35 cellular contexts compared by ENCODE assay signal in genomic region chr7:149053386-149053785, GRCh38.
"Had no signal": no experiment of that assay in that cellular context is flagged by ENCODE, and none has a peak within 500 bp of the region (broad histone marks: within the 10 kb centered on the region; RNA-seq: fewer than 3 reads in every experiment).

No MANE protein-coding gene starts in this region.

- H3K4me1 Mint-ChIP-seq: activated B cell treated with CpG ODN at 0.5 μM for 24 hours; activated CD4-positive, alpha-beta T cell treated with anti-CD3 and anti-CD28 coated beads, Interleukin-2, amount 10 ng/mL, durations not matched to agents 7 days and 5 days; activated naive CD4-positive, alpha-beta T cell treated with anti-CD3 and anti-CD28 coated beads, Interleukin-2, amount 10 ng/mL, durations not matched to agents 7 days and 5 days; activated naive CD4-positive, alpha-beta T cell treated with anti-CD3 and anti-CD28 coated beads, Interleukin-2, amount 50 U/mL, for 24 hours; activated naive CD8-positive, alpha-beta T cell treated with anti-CD3 and anti-CD28 coated beads, Interleukin-2, amount 50 U/mL, for 24 hours had no signal

- H3K27me3 Mint-ChIP-seq: activated B cell treated with CpG ODN at 0.5 μM for 24 hours; activated CD4-positive, alpha-beta memory T cell treated with anti-CD3 and anti-CD28 coated beads, Interleukin-2, amount 10 ng/mL, durations not matched to agents 7 days and 5 days; activated naive CD4-positive, alpha-beta T cell treated with anti-CD3 and anti-CD28 coated beads, Interleukin-2, amount 50 U/mL, for 24 hours; activated naive CD8-positive, alpha-beta T cell treated with anti-CD3 and anti-CD28 coated beads, Interleukin-2, amount 50 U/mL, for 24 hours; activated T-cell treated with anti-CD3 and anti-CD28 coated beads, Interleukin-2, amount 50 U/mL, for 24 hours had no signal

- H3K4me3 Mint-ChIP-seq: activated B cell treated with CpG ODN at 0.5 μM for 24 hours; activated CD4-positive, alpha-beta memory T cell treated with anti-CD3 and anti-CD28 coated beads, Interleukin-2, amount 10 ng/mL, durations not matched to agents 7 days and 5 days; activated CD4-positive, alpha-beta T cell treated with anti-CD3 and anti-CD28 coated beads, Interleukin-2, amount 10 ng/mL, durations not matched to agents 7 days and 5 days; activated CD8-positive, alpha-beta memory T cell treated with anti-CD3 and anti-CD28 coated beads, Interleukin-2, amount 10 ng/mL, durations not matched to agents 7 days and 5 days; activated CD8-positive, alpha-beta T cell treated with anti-CD3 and anti-CD28 coated beads, Interleukin-2, amount 10 ng/mL, durations not matched to agents 7 days and 5 days; activated naive CD4-positive, alpha-beta T cell treated with anti-CD3 and anti-CD28 coated beads, Interleukin-2, amount 10 ng/mL, durations not matched to agents 7 days and 5 days; activated naive CD4-positive, alpha-beta T cell treated with anti-CD3 and anti-CD28 coated beads, Interleukin-2, amount 50 U/mL, for 24 hours; activated naive CD8-positive, alpha-beta T cell; activated naive CD8-positive, alpha-beta T cell treated with anti-CD3 and anti-CD28 coated beads, Interleukin-2, amount 10 ng/mL, durations not matched to agents 7 days and 5 days; activated naive CD8-positive, alpha-beta T cell treated with anti-CD3 and anti-CD28 coated beads, Interleukin-2, amount 50 U/mL, for 24 hours; activated T-cell treated with anti-CD3 and anti-CD28 coated beads, Interleukin-2, amount 50 U/mL, for 24 hours; T-helper 1 cell treated with Interleukin-12 subunit alpha and Interleukin-12 subunit beta and Interleukin-4 antibody, amounts not matched to agents 30 μg/mL and 1 μg/mL, for 36 hours; T-helper 2 cell treated with Interferon-gamma antibody and Interleukin-4, amounts not matched to agents 5 μg/mL and 100 μg/mL, for 36 hours had no signal

- FAIRE-seq: astrocyte, colon, TTC549 had no signal

- H3K27me3 ChIP-seq: body of pancreas, brain microvascular endothelial cell, breast epithelium had no signal

- H3K27ac Mint-ChIP-seq: activated B cell treated with CpG ODN at 0.5 μM for 24 hours; activated CD4-positive, alpha-beta memory T cell treated with anti-CD3 and anti-CD28 coated beads, Interleukin-2, amount 10 ng/mL, durations not matched to agents 7 days and 5 days; activated CD4-positive, alpha-beta T cell treated with anti-CD3 and anti-CD28 coated beads, Interleukin-2, amount 10 ng/mL, durations not matched to agents 7 days and 5 days; activated CD8-positive, alpha-beta memory T cell treated with anti-CD3 and anti-CD28 coated beads, Interleukin-2, amount 10 ng/mL, durations not matched to agents 7 days and 5 days; activated CD8-positive, alpha-beta T cell treated with anti-CD3 and anti-CD28 coated beads, Interleukin-2, amount 10 ng/mL, durations not matched to agents 7 days and 5 days; activated naive CD4-positive, alpha-beta T cell treated with anti-CD3 and anti-CD28 coated beads, Interleukin-2, amount 10 ng/mL, durations not matched to agents 7 days and 5 days; activated naive CD4-positive, alpha-beta T cell treated with anti-CD3 and anti-CD28 coated beads, Interleukin-2, amount 50 U/mL, for 24 hours; activated naive CD8-positive, alpha-beta T cell; activated naive CD8-positive, alpha-beta T cell treated with anti-CD3 and anti-CD28 coated beads, Interleukin-2, amount 10 ng/mL, durations not matched to agents 7 days and 5 days; activated naive CD8-positive, alpha-beta T cell treated with anti-CD3 and anti-CD28 coated beads, Interleukin-2, amount 50 U/mL, for 24 hours; activated T-cell treated with anti-CD3 and anti-CD28 coated beads, Interleukin-2, amount 50 U/mL, for 24 hours; activated T-helper 2 cell treated with anti-CD3 and anti-CD28 coated beads, Interferon-gamma antibody, Interleukin-2, Interleukin-4, amounts not matched to agents 10 μg/mL and 5 μg/mL and 100 μg/mL, durations not matched to agents 14 hours and 24 hours and 36 hours; T-helper 1 cell treated with Interleukin-12 subunit alpha and Interleukin-12 subunit beta and Interleukin-4 antibody, amounts not matched to agents 30 μg/mL and 1 μg/mL, for 36 hours; T-helper 2 cell treated with Interferon-gamma antibody and Interleukin-4, amounts not matched to agents 5 μg/mL and 100 μg/mL, for 36 hours had no signal

- H3K4me3 ChIP-seq: body of pancreas, breast epithelium had no signal

- H3K36me3 Mint-ChIP-seq: activated CD8-positive, alpha-beta memory T cell treated with anti-CD3 and anti-CD28 coated beads, Interleukin-2, amount 10 ng/mL, durations not matched to agents 7 days and 5 days; activated naive CD4-positive, alpha-beta T cell treated with anti-CD3 and anti-CD28 coated beads, Interleukin-2, amount 10 ng/mL, durations not matched to agents 7 days and 5 days; activated naive CD4-positive, alpha-beta T cell treated with anti-CD3 and anti-CD28 coated beads, Interleukin-2, amount 50 U/mL, for 24 hours; activated naive CD8-positive, alpha-beta T cell; activated naive CD8-positive, alpha-beta T cell treated with anti-CD3 and anti-CD28 coated beads, Interleukin-2, amount 10 ng/mL, durations not matched to agents 7 days and 5 days had no signal

- H3K27ac ChIP-seq: body of pancreas, brain microvascular endothelial cell, breast epithelium, VCaP had no signal

- ATAC-seq: activated CD8-positive, alpha-beta memory T cell treated with anti-CD3 and anti-CD28 coated beads, Interleukin-2, amount 10 ng/mL, durations not matched to agents 7 days and 5 days; activated CD8-positive, alpha-beta T cell treated with anti-CD3 and anti-CD28 coated beads, Interleukin-2, amount 10 ng/mL, durations not matched to agents 7 days and 5 days; activated naive CD8-positive, alpha-beta T cell treated with anti-CD3 and anti-CD28 coated beads, Interleukin-2, amount 50 U/mL, for 24 hours; body of pancreas had no signal

- H3K9me3 Mint-ChIP-seq: activated B cell treated with CpG ODN at 0.5 μM for 24 hours; activated CD4-positive, alpha-beta memory T cell treated with anti-CD3 and anti-CD28 coated beads, Interleukin-2, amount 10 ng/mL, durations not matched to agents 7 days and 5 days; activated CD4-positive, alpha-beta T cell treated with anti-CD3 and anti-CD28 coated beads, Interleukin-2, amount 10 ng/mL, durations not matched to agents 7 days and 5 days; activated naive CD4-positive, alpha-beta T cell treated with anti-CD3 and anti-CD28 coated beads, Interleukin-2, amount 10 ng/mL, durations not matched to agents 7 days and 5 days; activated naive CD4-positive, alpha-beta T cell treated with anti-CD3 and anti-CD28 coated beads, Interleukin-2, amount 50 U/mL, for 24 hours; activated naive CD8-positive, alpha-beta T cell treated with anti-CD3 and anti-CD28 coated beads, Interleukin-2, amount 10 ng/mL, durations not matched to agents 7 days and 5 days; activated naive CD8-positive, alpha-beta T cell treated with anti-CD3 and anti-CD28 coated beads, Interleukin-2, amount 50 U/mL, for 24 hours; activated T-cell treated with anti-CD3 and anti-CD28 coated beads, Interleukin-2, amount 50 U/mL, for 24 hours; activated T-helper 2 cell treated with anti-CD3 and anti-CD28 coated beads, Interferon-gamma antibody, Interleukin-2, Interleukin-4, amounts not matched to agents 10 μg/mL and 5 μg/mL and 100 μg/mL, durations not matched to agents 14 hours and 24 hours and 36 hours; T-helper 1 cell treated with Interleukin-12 subunit alpha and Interleukin-12 subunit beta and Interleukin-4 antibody, amounts not matched to agents 30 μg/mL and 1 μg/mL, for 36 hours; T-helper 2 cell treated with Interferon-gamma antibody and Interleukin-4, amounts not matched to agents 5 μg/mL and 100 μg/mL, for 36 hours had no signal

- H3K4me1 ChIP-seq: body of pancreas, breast epithelium had no signal

- H3K9me3 ChIP-seq: body of pancreas, breast epithelium had no signal

- H3K36me3 ChIP-seq: brain microvascular endothelial cell, breast epithelium had no signal

- DNase-seq: activated B cell treated with CpG ODN at 0.5 μM for 24 hours; activated CD4-positive, alpha-beta memory T cell treated with anti-CD3 and anti-CD28 coated beads, Interleukin-2, amount 10 ng/mL, durations not matched to agents 7 days and 5 days; activated CD4-positive, alpha-beta T cell treated with anti-CD3 and anti-CD28 coated beads for 48 hours; activated CD4-positive, alpha-beta T cell treated with anti-CD3 and anti-CD28 coated beads, Interleukin-2, amount 10 ng/mL, durations not matched to agents 7 days and 5 days; activated CD4-positive, alpha-beta T cell treated with anti-CD3 and anti-CD28 coated beads, Interleukin-2, amount 50 U/mL, for 48 hours; activated CD4-positive, CD25-positive, alpha-beta regulatory T cell treated with anti-CD3 and anti-CD28 coated beads, Interleukin-2, amount 50 U/mL, for 72 hours; activated CD8-positive, alpha-beta memory T cell treated with anti-CD3 and anti-CD28 coated beads for 24 hours; activated CD8-positive, alpha-beta memory T cell treated with anti-CD3 and anti-CD28 coated beads, Interleukin-2, amount 10 ng/mL, durations not matched to agents 7 days and 5 days; activated CD8-positive, alpha-beta memory T cell treated with anti-CD3 and anti-CD28 coated beads, Interleukin-2, amount 50 U/mL, for 48 hours; activated CD8-positive, alpha-beta T cell treated with anti-CD3 and anti-CD28 coated beads, Interleukin-2, amount 10 ng/mL, durations not matched to agents 7 days and 5 days; activated effector memory CD4-positive, alpha-beta T cell treated with Interleukin-2 at 50 U/mL for 16 hours; activated gamma-delta T cell; activated naive CD4-positive, alpha-beta T cell treated with anti-CD3 and anti-CD28 coated beads, Interleukin-2, amount 10 ng/mL, durations not matched to agents 7 days and 5 days; activated naive CD4-positive, alpha-beta T cell treated with Interleukin-2 at 50 U/mL for 16 hours; activated naive CD8-positive, alpha-beta T cell treated with anti-CD3 and anti-CD28 coated beads, Interleukin-2, amount 10 ng/mL, durations not matched to agents 7 days and 5 days; activated naive CD8-positive, alpha-beta T cell treated with anti-CD3 and anti-CD28 coated beads, Interleukin-2, amount 50 U/mL, for 24 hours; activated T-cell treated with anti-CD3 and anti-CD28 coated beads, Interleukin-2, amount 50 U/mL, for 24 hours; activated T-cell treated with anti-CD3 and anti-CD28 coated beads, Interleukin-2, amount 50 U/mL, for 48 hours; amygdala; anterior cingulate cortex; body of pancreas; brain microvascular endothelial cell; central memory CD4-positive, alpha-beta T cell; T-helper 2 cell; T-helper 9 cell had no signal
